Comparison of ENCODE assay signal across 16 cellular contexts in the genomic region with DNA sequence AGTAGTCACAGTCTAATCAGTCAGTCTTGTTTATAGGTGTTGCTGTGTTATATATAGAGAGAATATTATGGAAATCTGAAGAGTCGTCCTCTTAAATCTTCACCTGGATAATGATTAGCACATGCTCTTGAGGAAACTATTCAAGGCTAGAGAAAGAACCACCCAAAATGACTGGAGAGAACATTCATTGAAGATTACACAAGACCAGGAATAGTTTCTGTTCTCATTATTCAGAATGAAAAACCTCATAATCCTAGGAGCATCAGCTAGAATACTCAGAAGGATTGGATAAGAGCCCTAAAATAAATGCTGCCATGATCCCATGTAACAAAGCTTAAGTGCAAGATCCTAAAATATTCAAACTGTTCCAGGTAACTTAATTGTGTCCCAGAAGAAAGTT.
"Had no signal": no experiment of that assay in that cellular context is flagged by ENCODE, and none has a peak within 500 bp of the region (broad histone marks: within the 10 kb centered on the region; RNA-seq: fewer than 3 reads in every experiment).

No MANE protein-coding gene starts in this region.

- H3K4me1 Mint-ChIP-seq: naive thymus-derived CD8-positive, alpha-beta T cell had no signal

- DNase-seq: cortex of kidney; heart left ventricle; hippocampal formation; kidney glomerular epithelial cell; naive thymus-derived CD8-positive, alpha-beta T cell; psoas muscle; stimulated activated CD4-positive, alpha-beta T cell treated with anti-CD3 and anti-CD28 coated beads, Interleukin-2, amount 100 ng/mL, for 24 hours; stimulated activated CD4-positive, alpha-beta T cell treated with anti-CD3 and anti-CD28 coated beads, Interleukin-4, amount 100 ng/mL, for 4 hours; stimulated activated naive CD4-positive, alpha-beta T cell; stomach; substantia nigra; transverse colon had no signal

- H3K27me3 ChIP-seq: heart left ventricle, neutrophil, stomach, transverse colon had no signal

- FAIRE-seq: frontal cortex had no signal

- H3K27ac ChIP-seq: heart left ventricle, neutrophil, psoas muscle, skin epidermis, stomach, thoracic aorta, transverse colon had no signal

- H3K9me3 ChIP-seq: neutrophil, psoas muscle, thoracic aorta, transverse colon had no signal

- H3K4me3 Mint-ChIP-seq: naive thymus-derived CD8-positive, alpha-beta T cell had no signal

- H3K4me1 ChIP-seq: psoas muscle, stomach, transverse colon had no signal

- H3K36me3 ChIP-seq: heart left ventricle, neutrophil, stomach, thoracic aorta, transverse colon had no signal

- H3K27me3 Mint-ChIP-seq: naive thymus-derived CD8-positive, alpha-beta T cell had no signal

- H3K4me3 ChIP-seq: heart left ventricle, psoas muscle, skin epidermis, stomach, thoracic aorta, transverse colon had no signal
